ENCODE assay signal across 30 cellular contexts in the genomic region with DNA sequence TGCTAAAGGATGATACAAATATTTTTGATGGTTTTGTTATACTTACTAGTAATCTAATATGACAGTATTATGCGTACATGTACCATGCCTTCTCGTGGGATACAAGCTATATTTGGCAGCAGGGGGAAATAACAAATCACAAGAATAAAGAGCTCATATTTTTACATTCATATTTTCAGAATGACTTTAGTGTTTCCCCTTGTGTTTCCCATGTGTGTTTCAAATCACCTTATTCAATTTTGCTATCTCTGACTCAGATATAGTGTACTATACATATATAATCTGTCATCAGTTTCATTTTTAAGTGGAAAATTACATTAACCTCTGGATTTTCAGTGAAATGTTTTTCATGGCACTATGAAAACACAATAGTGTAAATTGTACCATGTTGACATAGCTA.
DNase-seq lines count a peak whose midpoint lies in the region; ATAC-seq and TF ChIP-seq lines count a peak whose summit lies in the region.
"Had no signal": no experiment of that assay in that cellular context is flagged by ENCODE, and none has a peak within 500 bp of the region (broad histone marks: within the 10 kb centered on the region; RNA-seq: fewer than 3 reads in every experiment).

No MANE protein-coding gene starts in this region.

- H2AK5ac ChIP-seq in mesenchymal stem cell (ENCODE audit: low read length, severe bottlenecking) = no peak overlapping the region

- H3K27me3 Mint-ChIP-seq in activated T-cell treated with anti-CD3 and anti-CD28 coated beads, Interleukin-2, amount 50 U/mL, for 72 hours (ENCODE audit: low read depth) = peaks cover 7% of the 10 kb centered on the region
- H3K27me3 Mint-ChIP-seq: CD4-positive, alpha-beta T cell had no signal

- H2BK15ac ChIP-seq in mesenchymal stem cell (ENCODE audit: low read depth, poor library complexity, severe bottlenecking) = no peak overlapping the region

- H3K23ac ChIP-seq in mesenchymal stem cell (ENCODE audit: low read length in 2 of 2) = no peak overlapping the region

- H3K4me3 Mint-ChIP-seq in activated T-cell treated with anti-CD3 and anti-CD28 coated beads, Interleukin-2, amount 50 U/mL, for 72 hours = no peak overlapping the region
- H3K4me3 Mint-ChIP-seq: CD4-positive, alpha-beta T cell; mesothelial cell of epicardium had no signal

- no peak overlapping the region for H2BK12ac ChIP-seq in mesenchymal stem cell (ENCODE audit: low read length in 2 of 2)

- H3K14ac ChIP-seq in mesenchymal stem cell (ENCODE audit: low read length in 2 of 2) = no peak overlapping the region

- no peaks in the 10 kb centered on the region for H3K9me3 Mint-ChIP-seq in activated T-cell treated with anti-CD3 and anti-CD28 coated beads, Interleukin-2, amount 50 U/mL, for 72 hours
- H3K9me3 Mint-ChIP-seq: CD4-positive, alpha-beta T cell had no signal

- no peak overlapping the region for H2BK120ac ChIP-seq in mesenchymal stem cell (ENCODE audit: low read depth, low read length)

- no peaks in the 10 kb centered on the region for H3K79me1 ChIP-seq in mesenchymal stem cell (replicated peaks; ENCODE audit: low read length, poor library complexity, severe bottlenecking)

- no peak for TF ChIP-seq CTCF in GM13976 (IDR thresholded peaks at IDR 0.05; ENCODE audit: borderline replicate concordance, control extremely low read depth, extremely low read depth, insufficient read depth, missing control alignments)

- no peak overlapping the region for H3K27ac Mint-ChIP-seq in activated T-cell treated with anti-CD3 and anti-CD28 coated beads, Interleukin-2, amount 50 U/mL, for 72 hours
- H3K27ac Mint-ChIP-seq: CD4-positive, alpha-beta T cell; mesothelial cell of epicardium had no signal

- H3K36me3 ChIP-seq in mesenchymal stem cell (ENCODE audit: control insufficient read depth in 1 of 2, insufficient read depth in 2 of 2, low read depth in 1 of 2, low read length in 2 of 2) = no peaks in the 10 kb centered on the region
- H3K36me3 ChIP-seq: breast epithelium, esophagus squamous epithelium, right lobe of liver, spleen, transverse colon had no signal

- H2AFZ ChIP-seq in mesenchymal stem cell (ENCODE audit: low read depth, low read length) = no peak overlapping the region

- no peaks in the 10 kb centered on the region for H3K36me3 Mint-ChIP-seq in activated T-cell treated with anti-CD3 and anti-CD28 coated beads, Interleukin-2, amount 50 U/mL, for 72 hours (ENCODE audit: insufficient read depth in 2 of 2)

- no peak overlapping the region for H2BK5ac ChIP-seq in mesenchymal stem cell (ENCODE audit: low read depth, low read length, poor library complexity, severe bottlenecking)

- no peak overlapping the region for H3K9ac ChIP-seq in mesenchymal stem cell (ENCODE audit: low read length)

- no peak overlapping the region for H3K27ac ChIP-seq in mesenchymal stem cell (ENCODE audit: low read length, poor library complexity, severe bottlenecking)
- H3K27ac ChIP-seq: breast epithelium, esophagus squamous epithelium, foreskin keratinocyte, HL-60, right lobe of liver, spleen, transverse colon had no signal

- H3K4me1 Mint-ChIP-seq in activated T-cell treated with anti-CD3 and anti-CD28 coated beads, Interleukin-2, amount 50 U/mL, for 72 hours (ENCODE audit: low read depth) = no peaks in the 10 kb centered on the region

- no peak for DNase-seq in activated T-cell treated with anti-CD3 and anti-CD28 coated beads, Interleukin-2, amount 50 U/mL, for 72 hours
- no peak for DNase-seq in activated T-cell treated with anti-CD3 and anti-CD28 coated beads, Interleukin-2, amount 50 U/mL, for 48 hours
- DNase-seq in stimulated activated naive CD8-positive, alpha-beta T cell treated with anti-CD3 and anti-CD28 coated beads, Interleukin-15, Interleukin-2, amounts not matched to agents 100 U/mL and 50 U/mL, for 24 hours = no peak
- DNase-seq in GM13976 (ENCODE audit: low spot score) = no peak
- DNase-seq in NCI-H82 treated with DMSO at 0.1 percent for 48 hours (lab: John Stamatoyannopoulos, UW; ENCODE audit: unreplicated experiment) = no peak
- DNase-seq in mesenchymal stem cell = no peak
- DNase-seq: activated CD4-positive, alpha-beta T cell treated with anti-CD3 and anti-CD28 coated beads for 4 hours; activated naive CD4-positive, alpha-beta T cell treated with Interleukin-2 at 50 U/mL for 16 hours; activated T-cell treated with anti-CD3 and anti-CD28 coated beads, Interleukin-2, amount 50 U/mL, for 1 hour; amniotic stem cell; CD4-positive, alpha-beta T cell; esophagus squamous epithelium; foreskin keratinocyte; head of caudate nucleus; KBM-7; NCI-H1092; NCI-H1694; NCI-H446; NCI-H748 treated with DMSO at 0.1 percent for 48 hours; right lobe of liver; SHP77 treated with DMSO at 0.1 percent for 48 hours; spleen; stimulated activated CD4-positive, alpha-beta T cell treated with anti-CD3 and anti-CD28 coated beads, Interleukin-2, amount 100 ng/mL, for 24 hours; stimulated activated CD8-positive, alpha-beta memory T cell treated with anti-CD3 and anti-CD28 coated beads, Interleukin-4, amount 100 ng/mL, for 48 hours; transverse colon had no signal

- no peaks in the 10 kb centered on the region for H3K27me3 ChIP-seq in mesenchymal stem cell (ENCODE audit: control insufficient read depth in 1 of 2, insufficient read depth in 1 of 2, low read length in 2 of 2)
- H3K27me3 ChIP-seq: breast epithelium, esophagus squamous epithelium, foreskin keratinocyte, right lobe of liver, spleen, transverse colon had no signal

- no peaks in the 10 kb centered on the region for H3K4me1 ChIP-seq in mesenchymal stem cell (ENCODE audit: control insufficient read depth, insufficient read depth, low read depth, low read length)
- H3K4me1 ChIP-seq: breast epithelium, esophagus squamous epithelium, foreskin keratinocyte, right lobe of liver, spleen, transverse colon had no signal

- ATAC-seq in activated T-cell treated with anti-CD3 and anti-CD28 coated beads, Interleukin-2, amount 50 U/mL, for 72 hours (replicated peaks in 1 of 2) = peak; percentile 27 to 53
- ATAC-seq in GM21619 (IDR thresholded peaks at IDR 0.05; ENCODE audit: unreplicated experiment) (peak; percentile 53), HG03196 (IDR thresholded peaks at IDR 0.05; ENCODE audit: unreplicated experiment) (peak; percentile 55)
- ATAC-seq in stimulated activated naive CD8-positive, alpha-beta T cell treated with anti-CD3 and anti-CD28 coated beads, Interleukin-15, Interleukin-2, amounts not matched to agents 100 U/mL and 50 U/mL, for 24 hours = peak; percentile 72
- ATAC-seq: foreskin keratinocyte, right lobe of liver had no signal

- H3K4me3 ChIP-seq in mesenchymal stem cell (ENCODE audit: insufficient read depth in 1 of 2, low read depth in 1 of 2, low read length in 2 of 2) = no peak overlapping the region
- H3K4me3 ChIP-seq: breast epithelium, esophagus squamous epithelium, right lobe of liver, spleen, transverse colon had no signal

- H3K4ac ChIP-seq in mesenchymal stem cell (ENCODE audit: low read depth in 1 of 2, low read length in 2 of 2) = no peak overlapping the region

- no peaks in the 10 kb centered on the region for H3K9me3 ChIP-seq in mesenchymal stem cell (ENCODE audit: control insufficient read depth, low read length)
- H3K9me3 ChIP-seq: breast epithelium, esophagus squamous epithelium, right lobe of liver, spleen, transverse colon had no signal

- WGBS in mesenchymal stem cell = no CpG with 5 or more reads among the region's 2 CpGs

- H4K91ac ChIP-seq in mesenchymal stem cell (ENCODE audit: low read length) = no peak overlapping the region

- H4K8ac ChIP-seq in mesenchymal stem cell (ENCODE audit: low read length) = no peak overlapping the region

- H3K18ac ChIP-seq in mesenchymal stem cell (ENCODE audit: low read depth in 1 of 2, low read length in 2 of 2) = no peak overlapping the region

- in situ Hi-C loops in GM13976 (cut with MboI; ENCODE audit: low sequenced_read_pairs, unreplicated experiment) = no loop called here

- H3K4me2 ChIP-seq in mesenchymal stem cell (ENCODE audit: low read length, poor library complexity, severe bottlenecking) = no peak overlapping the region
